28 cellular contexts compared by ENCODE assay signal in genomic region chr1:2495546-2495945, GRCh38. TPM values are rescaled to one million over a fixed set of nuclear protein-coding genes. Genes with fewer than 3 reads are reported as not detected.
"Had no signal": no experiment of that assay in that cellular context is flagged by ENCODE, and none has a peak within 500 bp of the region (broad histone marks: within the 10 kb centered on the region; RNA-seq: fewer than 3 reads in every experiment).

No MANE protein-coding gene starts in this region.

- H3K27ac Mint-ChIP-seq: activated T-cell treated with anti-CD3 and anti-CD28 coated beads, Interleukin-2, amount 50 U/mL, for 24 hours; neural progenitor cell had no signal

- H3K27me3 Mint-ChIP-seq: activated naive CD8-positive, alpha-beta T cell treated with anti-CD3 and anti-CD28 coated beads for 36 hours; activated T-cell treated with anti-CD3 and anti-CD28 coated beads, Interleukin-2, amount 50 U/mL, for 24 hours; memory B cell had no signal

- H3K4me1 ChIP-seq: breast epithelium, colonic mucosa, neural progenitor cell had no signal

- H3K9me3 Mint-ChIP-seq: activated naive CD8-positive, alpha-beta T cell treated with anti-CD3 and anti-CD28 coated beads for 36 hours; activated T-cell treated with anti-CD3 and anti-CD28 coated beads, Interleukin-2, amount 50 U/mL, for 24 hours; memory B cell; neural progenitor cell had no signal

- H3K27me3 ChIP-seq: colonic mucosa, dorsolateral prefrontal cortex, neural progenitor cell had no signal

- H3K4me2 ChIP-seq: neural progenitor cell, smooth muscle cell had no signal

- H3K36me3 Mint-ChIP-seq: activated naive CD8-positive, alpha-beta T cell treated with anti-CD3 and anti-CD28 coated beads for 36 hours; neural progenitor cell had no signal

- H3K9ac ChIP-seq: neural progenitor cell had no signal

- H3K27ac ChIP-seq: breast epithelium, colonic mucosa, heart right ventricle, neural progenitor cell, sigmoid colon, transverse colon, WERI-Rb-1 had no signal

- H3K4me3 Mint-ChIP-seq: activated naive CD8-positive, alpha-beta T cell treated with anti-CD3 and anti-CD28 coated beads for 36 hours; activated T-cell treated with anti-CD3 and anti-CD28 coated beads, Interleukin-2, amount 50 U/mL, for 24 hours; neural progenitor cell had no signal

- ATAC-seq: heart right ventricle, left colon had no signal

- H3K9me3 ChIP-seq: breast epithelium, colonic mucosa, heart right ventricle, sigmoid colon, transverse colon had no signal

- DNase-seq: activated CD4-positive, alpha-beta T cell treated with anti-CD3 and anti-CD28 coated beads for 1 hour; activated CD4-positive, alpha-beta T cell treated with anti-CD3 and anti-CD28 coated beads, Interleukin-2, amount 50 U/mL, for 4 hours; activated CD8-positive, alpha-beta memory T cell treated with anti-CD3 and anti-CD28 coated beads for 24 hours; activated CD8-positive, alpha-beta memory T cell treated with anti-CD3 and anti-CD28 coated beads, Interleukin-2, amount 50 U/mL, for 4 hours; activated naive CD4-positive, alpha-beta T cell treated with Interleukin-2 at 50 U/mL for 16 hours; activated T-cell treated with anti-CD3 and anti-CD28 coated beads, Interleukin-2, amount 50 U/mL, for 24 hours; colonic mucosa; foreskin fibroblast; heart right ventricle; islet precursor cell; sigmoid colon; stimulated activated CD4-positive, alpha-beta T cell treated with anti-CD3 and anti-CD28 coated beads, Interleukin-2, amount 100 ng/mL, for 48 hours; T-helper 1 cell; WERI-Rb-1 had no signal

- H3K36me3 ChIP-seq: breast epithelium, colonic mucosa, heart right ventricle, neural progenitor cell, sigmoid colon, transverse colon had no signal

- H3K4me3 ChIP-seq: breast epithelium, colonic mucosa, dorsolateral prefrontal cortex, heart right ventricle, neural progenitor cell, sigmoid colon, smooth muscle cell, transverse colon had no signal

RNA-seq across cellular contexts. Expression of gene HES5, which starts 34.5 kb away (rescaled TPM):
- total RNA-seq: breast epithelium, epithelial cell of proximal tubule, fibroblast of lung, mononuclear cell, myocyte, osteoblast, renal cortical epithelial cell had no signal
